In the genomic region with DNA sequence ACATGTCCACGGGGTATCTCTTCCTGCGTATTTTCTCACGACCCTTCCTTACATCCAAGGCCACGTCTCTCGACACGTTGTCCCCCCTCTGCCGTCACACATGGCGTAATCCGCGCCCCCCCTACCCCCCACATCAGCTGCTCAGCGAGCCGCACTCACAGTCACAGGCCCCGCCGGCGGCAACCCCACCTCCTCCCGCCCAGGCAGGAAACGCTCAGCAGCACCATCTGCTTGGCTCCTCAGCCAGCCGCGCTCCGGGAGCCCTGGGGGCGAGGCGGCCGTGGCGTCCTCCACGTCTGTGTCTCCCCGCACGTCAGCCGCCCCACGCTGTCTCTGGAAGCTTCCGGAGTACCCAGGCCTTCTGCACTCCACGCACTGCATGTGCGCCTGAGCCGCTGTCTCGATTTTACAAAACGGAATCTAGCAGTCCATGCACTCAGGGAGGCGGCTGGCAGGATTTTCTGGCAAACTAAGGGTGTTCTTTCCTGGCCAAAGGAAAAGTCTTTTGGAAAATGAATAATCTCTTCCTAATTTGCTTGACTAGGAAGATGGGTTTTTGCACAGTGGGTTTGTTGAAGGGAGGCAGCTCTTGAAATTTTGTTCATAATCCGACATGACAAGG, we compare ENCODE assay signal across 8 cellular contexts.
DNase-seq lines count a peak whose midpoint lies in the region; ATAC-seq and TF ChIP-seq lines count a peak whose summit lies in the region.

No MANE protein-coding gene starts in this region.

- peak; percentile 15 for TF ChIP-seq CTCF in choroid plexus epithelial cell (conservative IDR thresholded peaks at IDR 0.05; ENCODE audit: low read depth, low read length)
- no peak for TF ChIP-seq CTCF in lung (IDR thresholded peaks at IDR 0.05; ENCODE audit: control extremely low read depth, extremely low read depth)

- H3K9me3 ChIP-seq in KOPT-K1 (ENCODE audit: insufficient read depth, low read length, poor library complexity, severe bottlenecking) (no peaks in the 10 kb centered on the region), lung (ENCODE audit: control insufficient read depth in 2 of 2, insufficient read depth in 1 of 2, low read length in 1 of 2) (no peaks in the 10 kb centered on the region)

- H3K4me1 ChIP-seq in lung (ENCODE audit: control insufficient read depth in 2 of 2, insufficient read depth in 2 of 2, low read length in 2 of 2), result peaks cover 0 to 4% of the 10 kb centered on the region in 2 donors

- H3K4me3 ChIP-seq in choroid plexus epithelial cell (ENCODE audit: low read depth, low read length), result peak overlapping the region; percentile 32
- H3K4me3 ChIP-seq in lung, result no peak overlapping the region

- WGBS in lung, 2 donors, result 13 to 31% methylated on average over 37 of the region's 37 CpGs

- ATAC-seq in GM18868 (IDR thresholded peaks at IDR 0.05; ENCODE audit: unreplicated experiment) (peak; percentile 64), lung (ENCODE audit: insufficient read depth, low FRiP score) (peak; percentile 32)

- H3K36me3 ChIP-seq in KOPT-K1 (ENCODE audit: insufficient read depth, low read length) (no peaks in the 10 kb centered on the region), lung (ENCODE audit: control insufficient read depth in 2 of 2, insufficient read depth in 2 of 2, low read length in 2 of 2) (no peaks in the 10 kb centered on the region)

- H3K27ac ChIP-seq in KOPT-K1 (ENCODE audit: low read depth, low read length, poor library complexity, severe bottlenecking) (peak overlapping the region; percentile 79), lung (ENCODE audit: low read depth in 1 of 2, low read length in 1 of 2) (peak overlapping the region; percentile 69)

- peak; percentile 79 for DNase-seq in activated CD4-positive, alpha-beta T cell treated with anti-CD3 and anti-CD28 coated beads for 48 hours
- DNase-seq in choroid plexus epithelial cell (ENCODE audit: low read depth) (peak; percentile 80), lung (ENCODE audit: low spot score) (no peak), middle frontal gyrus (ENCODE audit: extremely low spot score, low spot score) (no peak), NCI-H128 (lab: John Stamatoyannopoulos, UW; ENCODE audit: unreplicated experiment) (no peak)
- DNase-seq in stimulated activated CD8-positive, alpha-beta memory T cell treated with anti-CD3 and anti-CD28 coated beads, Interleukin-15, amount 100 ng/mL, for 24 hours (ENCODE audit: low read depth), result peak; percentile 31

- no peaks in the 10 kb centered on the region for H3K27me3 ChIP-seq in lung (ENCODE audit: control insufficient read depth, insufficient read depth)

Comparison
In these comparisons a context has a peak if more than half of its experiments do, and no peak if none do; other contexts are left out.
1. DNase-seq: peak in activated CD4-positive, alpha-beta T cell treated with anti-CD3 and anti-CD28 coated beads for 48 hours (single experiment), choroid plexus epithelial cell (single experiment) and stimulated activated CD8-positive, alpha-beta memory T cell treated with anti-CD3 and anti-CD28 coated beads, Interleukin-15, amount 100 ng/mL, for 24 hours (single experiment); none in lung (single experiment), middle frontal gyrus (single experiment) and NCI-H128 (single experiment).